In the genomic region with DNA sequence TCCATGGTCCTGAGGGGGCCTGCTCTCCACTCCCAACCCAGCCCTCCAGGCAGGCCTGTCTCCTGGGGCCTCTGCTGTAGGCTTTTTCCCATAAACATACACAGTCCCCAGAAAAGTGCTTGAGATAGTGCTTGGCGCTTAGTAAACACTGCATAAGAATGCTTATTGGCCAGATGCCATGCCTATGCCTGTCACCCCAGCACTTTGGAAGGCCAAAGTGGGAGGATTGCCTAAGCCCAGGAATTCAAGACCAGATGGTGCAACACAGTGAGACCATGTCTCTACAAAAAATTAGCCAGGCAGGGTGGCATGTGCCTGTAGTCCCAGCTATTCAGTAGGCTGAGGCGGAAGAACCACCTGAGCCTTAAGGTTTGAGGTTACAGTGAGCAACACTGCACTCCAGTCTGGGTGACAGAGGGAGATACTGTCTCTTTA, we compare ENCODE assay signal across 9 cellular contexts. TPM values are rescaled to one million over a fixed set of nuclear protein-coding genes. Genes with fewer than 3 reads are reported as not detected.
DNase-seq lines count a peak whose midpoint lies in the region; ATAC-seq and TF ChIP-seq lines count a peak whose summit lies in the region.
"Had no signal": no experiment of that assay in that cellular context is flagged by ENCODE, and none has a peak within 500 bp of the region (broad histone marks: within the 10 kb centered on the region; RNA-seq: fewer than 3 reads in every experiment).

No MANE protein-coding gene starts in this region.

- no peak overlapping the region for H3K23ac ChIP-seq in mesenchymal stem cell (ENCODE audit: low read length in 2 of 2)

- no peak overlapping the region for H3K4ac ChIP-seq in mesenchymal stem cell (ENCODE audit: low read depth in 1 of 2, low read length in 2 of 2)

- intact Hi-C loops in Caco-2 (cut with micrococcal nuclease; ENCODE audit: unreplicated experiment), result no loop called here
- intact Hi-C loops in activated CD4-positive, alpha-beta memory T cell treated with anti-CD3 and anti-CD28 coated beads for 36 hours (cut with micrococcal nuclease), result no loop called here

- no peak overlapping the region for H4K8ac ChIP-seq in mesenchymal stem cell (ENCODE audit: low read length)

- peak overlapping the region; percentile 30 for H3K9ac ChIP-seq in mesenchymal stem cell (ENCODE audit: low read length)

- H3K36me3 Mint-ChIP-seq in Caco-2 (ENCODE audit: insufficient read depth, unreplicated experiment), result no peaks in the 10 kb centered on the region
- H3K36me3 Mint-ChIP-seq in activated CD8-positive, alpha-beta T cell treated with anti-CD3 and anti-CD28 coated beads, Interleukin-2, amount 10 ng/mL, durations not matched to agents 7 days and 5 days (ENCODE audit: low read depth), result no peaks in the 10 kb centered on the region
- no peaks in the 10 kb centered on the region for H3K36me3 Mint-ChIP-seq in activated CD4-positive, alpha-beta memory T cell treated with anti-CD3 and anti-CD28 coated beads for 36 hours

- no peaks in the 10 kb centered on the region for H3K79me1 ChIP-seq in mesenchymal stem cell (replicated peaks; ENCODE audit: low read length, poor library complexity, severe bottlenecking)

- no peak overlapping the region for H2BK5ac ChIP-seq in mesenchymal stem cell (ENCODE audit: low read depth, low read length, poor library complexity, severe bottlenecking)

- H3K27me3 ChIP-seq in Caco-2 (replicated peaks; ENCODE audit: control insufficient read depth, insufficient read depth, low read length), result no peaks in the 10 kb centered on the region
- no peaks in the 10 kb centered on the region for H3K27me3 ChIP-seq in mesenchymal stem cell (ENCODE audit: control insufficient read depth in 1 of 2, insufficient read depth in 1 of 2, low read length in 2 of 2)

- H2BK12ac ChIP-seq in mesenchymal stem cell (ENCODE audit: low read length in 2 of 2), result no peak overlapping the region

- H3K4me2 ChIP-seq in mesenchymal stem cell (ENCODE audit: low read length, poor library complexity, severe bottlenecking), result no peak overlapping the region

- no peak overlapping the region for H3K27ac Mint-ChIP-seq in Caco-2 (ENCODE audit: unreplicated experiment)
- no peak overlapping the region for H3K27ac Mint-ChIP-seq in activated CD8-positive, alpha-beta T cell treated with anti-CD3 and anti-CD28 coated beads, Interleukin-2, amount 10 ng/mL, durations not matched to agents 7 days and 5 days
- H3K27ac Mint-ChIP-seq in activated CD4-positive, alpha-beta memory T cell treated with anti-CD3 and anti-CD28 coated beads for 36 hours, result no peak overlapping the region

- H3K4me3 ChIP-seq in Caco-2 (ENCODE audit: low read depth, low read length), result no peak overlapping the region
- H3K4me3 ChIP-seq in mesenchymal stem cell (ENCODE audit: insufficient read depth in 1 of 2, low read depth in 1 of 2, low read length in 2 of 2), result peak overlapping the region in 1 of 2 experiments; percentile 13
- H3K4me3 ChIP-seq: skin epidermis had no signal

- no peak overlapping the region for H2BK15ac ChIP-seq in mesenchymal stem cell (ENCODE audit: low read depth, poor library complexity, severe bottlenecking)

- no peak overlapping the region for H2BK120ac ChIP-seq in mesenchymal stem cell (ENCODE audit: low read depth, low read length)

- ATAC-seq in GM21723 (IDR thresholded peaks at IDR 0.05; ENCODE audit: unreplicated experiment), result no peak
- ATAC-seq in activated CD8-positive, alpha-beta T cell treated with anti-CD3 and anti-CD28 coated beads, Interleukin-2, amount 10 ng/mL, durations not matched to agents 7 days and 5 days, result no peak

- TF ChIP-seq CTCF in Caco-2 (IDR thresholded peaks at IDR 0.05; ENCODE audit: insufficient read depth in 1 of 2, low read depth in 1 of 2, low read length in 1 of 2, severe bottlenecking in 1 of 2, unreplicated experiment in 1 of 2), result no peak

- no peaks in the 10 kb centered on the region for H3K9me3 Mint-ChIP-seq in Caco-2 (ENCODE audit: unreplicated experiment)
- no peaks in the 10 kb centered on the region for H3K9me3 Mint-ChIP-seq in activated CD8-positive, alpha-beta T cell treated with anti-CD3 and anti-CD28 coated beads, Interleukin-2, amount 10 ng/mL, durations not matched to agents 7 days and 5 days (ENCODE audit: insufficient read depth)
- H3K9me3 Mint-ChIP-seq in activated CD4-positive, alpha-beta memory T cell treated with anti-CD3 and anti-CD28 coated beads for 36 hours, result no peaks in the 10 kb centered on the region

- peak overlapping the region in 1 of 2 experiments; percentile 50 for H3K18ac ChIP-seq in mesenchymal stem cell (ENCODE audit: low read depth in 1 of 2, low read length in 2 of 2)

- no peaks in the 10 kb centered on the region for H3K27me3 Mint-ChIP-seq in Caco-2 (ENCODE audit: insufficient read depth, unreplicated experiment)
- peaks cover 3% of the 10 kb centered on the region for H3K27me3 Mint-ChIP-seq in activated CD8-positive, alpha-beta T cell treated with anti-CD3 and anti-CD28 coated beads, Interleukin-2, amount 10 ng/mL, durations not matched to agents 7 days and 5 days (ENCODE audit: low read depth)
- H3K27me3 Mint-ChIP-seq in activated CD4-positive, alpha-beta memory T cell treated with anti-CD3 and anti-CD28 coated beads for 36 hours, result no peaks in the 10 kb centered on the region

- H2AK5ac ChIP-seq in mesenchymal stem cell (ENCODE audit: low read length, severe bottlenecking), result no peak overlapping the region

- no peak overlapping the region for H4K91ac ChIP-seq in mesenchymal stem cell (ENCODE audit: low read length)

- 41% methylated on average over 2 of the region's 2 CpGs for WGBS in mesenchymal stem cell

- H3K36me3 ChIP-seq in Caco-2 (ENCODE audit: control insufficient read depth, insufficient read depth, low read length) (no peaks in the 10 kb centered on the region), mesenchymal stem cell (ENCODE audit: control insufficient read depth in 1 of 2, insufficient read depth in 2 of 2, low read depth in 1 of 2, low read length in 2 of 2) (no peaks in the 10 kb centered on the region)

- CTCF ChIA-PET in Caco-2 (lab: Charles Lee), result interaction anchor here (0.6 kb wide), 1 partner anchor 514 kb away, joined by 4 read pairs; no protein-coding TSS in a partner anchor
- CTCF ChIA-PET in activated CD8-positive, alpha-beta T cell treated with anti-CD3 and anti-CD28 coated beads, Interleukin-2, amount 10 ng/mL, durations not matched to agents 7 days and 5 days (lab: Charles Lee), result no interaction called here
- CTCF ChIA-PET in activated CD4-positive, alpha-beta memory T cell treated with anti-CD3 and anti-CD28 coated beads for 36 hours (lab: Charles Lee), result no interaction called here

- H3K14ac ChIP-seq in mesenchymal stem cell (ENCODE audit: low read length in 2 of 2), result no peak overlapping the region

- H2AFZ ChIP-seq in mesenchymal stem cell (ENCODE audit: low read depth, low read length), result no peak overlapping the region

- no peaks in the 10 kb centered on the region for H3K4me1 Mint-ChIP-seq in Caco-2 (ENCODE audit: low read depth, unreplicated experiment)
- H3K4me1 Mint-ChIP-seq in activated CD8-positive, alpha-beta T cell treated with anti-CD3 and anti-CD28 coated beads, Interleukin-2, amount 10 ng/mL, durations not matched to agents 7 days and 5 days (ENCODE audit: low read depth), result peaks cover 3% of the 10 kb centered on the region
- H3K4me1 Mint-ChIP-seq in activated CD4-positive, alpha-beta memory T cell treated with anti-CD3 and anti-CD28 coated beads for 36 hours (ENCODE audit: low read depth), result peaks cover 4% of the 10 kb centered on the region

- BruUV-seq in Caco-2 (replicated peaks; lab: Mats Ljungman, UMichigan), result no TSS peak

- peak overlapping the region; percentile 4 for H3K27ac ChIP-seq in mesenchymal stem cell (ENCODE audit: low read length, poor library complexity, severe bottlenecking)

- DNase-seq in Caco-2 (peak; percentile 34 to 42), NCI-H1694 (lab: John Stamatoyannopoulos, UW) (peak; percentile 47), brain pericyte (ENCODE audit: low read depth, low spot score) (peak; percentile 8), mesenchymal stem cell (peak; percentile 95)
- DNase-seq in central memory CD4-positive, alpha-beta T cell, result no peak
- DNase-seq in activated CD8-positive, alpha-beta T cell treated with anti-CD3 and anti-CD28 coated beads, Interleukin-2, amount 10 ng/mL, durations not matched to agents 7 days and 5 days, result no peak
- no peak for DNase-seq in activated CD4-positive, alpha-beta memory T cell treated with anti-CD3 and anti-CD28 coated beads for 36 hours

- POLR2A ChIA-PET in Caco-2 (lab: Charles Lee), result interaction anchor here (0.6 kb wide), 2 partner anchors 63 to 469 kb away, joined by 4 to 5 read pairs; no protein-coding TSS in a partner anchor
- POLR2A ChIA-PET in activated CD8-positive, alpha-beta T cell treated with anti-CD3 and anti-CD28 coated beads, Interleukin-2, amount 10 ng/mL, durations not matched to agents 7 days and 5 days (lab: Charles Lee), result no interaction called here
- POLR2A ChIA-PET in activated CD4-positive, alpha-beta memory T cell treated with anti-CD3 and anti-CD28 coated beads for 36 hours (lab: Charles Lee), result no interaction called here

- H3K4me1 ChIP-seq in Caco-2, result no peaks in the 10 kb centered on the region
- H3K4me1 ChIP-seq in mesenchymal stem cell (ENCODE audit: control insufficient read depth, insufficient read depth, low read depth, low read length), result peaks cover 14% of the 10 kb centered on the region

- no peak overlapping the region for H3K4me3 Mint-ChIP-seq in Caco-2 (ENCODE audit: unreplicated experiment)
- no peak overlapping the region for H3K4me3 Mint-ChIP-seq in activated CD8-positive, alpha-beta T cell treated with anti-CD3 and anti-CD28 coated beads, Interleukin-2, amount 10 ng/mL, durations not matched to agents 7 days and 5 days
- H3K4me3 Mint-ChIP-seq in activated CD4-positive, alpha-beta memory T cell treated with anti-CD3 and anti-CD28 coated beads for 36 hours, result no peak overlapping the region

- H3K9me3 ChIP-seq in Caco-2 (no peaks in the 10 kb centered on the region), mesenchymal stem cell (ENCODE audit: control insufficient read depth, low read length) (no peaks in the 10 kb centered on the region)

RNA-seq across cellular contexts. Expression of a gene that starts 24.6 kb away (rescaled TPM):
- total RNA-seq in Caco-2 (2022), result 54.9 and 64.0 TPM in 2 replicates
- polyA plus RNA-seq in mesenchymal stem cell (2013, experiment 1 of 2), result 18.9 TPM
- 18.4 TPM for polyA plus RNA-seq in mesenchymal stem cell (2013, experiment 2 of 2)
- 10 to 100 TPM; 29.9 to 34.1 TPM for total RNA-seq in activated CD8-positive, alpha-beta T cell treated with anti-CD3 and anti-CD28 coated beads, Interleukin-2, amount 10 ng/mL, durations not matched to agents 7 days and 5 days
- 10 to 100 TPM; 26.2 to 26.8 TPM for total RNA-seq in activated CD4-positive, alpha-beta memory T cell treated with anti-CD3 and anti-CD28 coated beads for 36 hours

Comparison
In these comparisons a context has a peak if more than half of its experiments do, and no peak if none do; other contexts are left out.
1. DNase-seq: peak in Caco-2 (2 of 2), NCI-H1694 (single experiment), brain pericyte (single experiment) and mesenchymal stem cell (single experiment); none in central memory CD4-positive, alpha-beta T cell (single experiment), activated CD8-positive, alpha-beta T cell treated with anti-CD3 and anti-CD28 coated beads, Interleukin-2, amount 10 ng/mL, durations not matched to agents 7 days and 5 days (single experiment) and activated CD4-positive, alpha-beta memory T cell treated with anti-CD3 and anti-CD28 coated beads for 36 hours (single experiment).